8 cellular contexts compared by ENCODE assay signal in genomic region chr14:58239259-58240210, GRCh38. TPM values are rescaled to one million over a fixed set of nuclear protein-coding genes. Genes with fewer than 3 reads are reported as not detected.
A peak's percentile ranks its signal among the peaks of the same experiment; 100 is the strongest.
DNase-seq lines count a peak whose midpoint lies in the region; ATAC-seq and TF ChIP-seq lines count a peak whose summit lies in the region.

No MANE protein-coding gene starts in this region.

- TF ChIP-seq CTCF in PC-9 (conservative IDR thresholded peaks at IDR 0.05) (no peak), natural killer cell (IDR thresholded peaks at IDR 0.05) (no peak)

- no peak overlapping the region for H3K27ac Mint-ChIP-seq in natural killer cell
- H3K27ac Mint-ChIP-seq in stimulated activated naive B cell treated with anti-CD40 and anti-IgM and Interleukin-4, amounts not matched to agents 10 μg/mL and 1 μg/mL and 100 μg/mL, for 72 hours: no peak overlapping the region

- H3K36me3 Mint-ChIP-seq in natural killer cell: no peaks in the 10 kb centered on the region
- H3K36me3 Mint-ChIP-seq in stimulated activated naive B cell treated with anti-CD40 and anti-IgM and Interleukin-4, amounts not matched to agents 10 μg/mL and 1 μg/mL and 100 μg/mL, for 72 hours: peaks cover 4 to 8% of the 10 kb centered on the region in 2 donors

- DNase-seq in DMS153 treated with DMSO at 0.1 percent for 48 hours (lab: John Stamatoyannopoulos, UW; ENCODE audit: unreplicated experiment) (peak; percentile 45), HUDEP-2 (lab: John Stamatoyannopoulos, UW; ENCODE audit: unreplicated experiment in 76 of 76) (peak in 68 of 76 experiments; percentile 2 to 83 (median 58)), PC-9 (peak; percentile 57 to 67), activated T-helper 1 cell treated with Interleukin-2 at 50 U/mL for 16 hours (ENCODE audit: low read depth) (peak; percentile 64), fibroblast of peridontal ligament (ENCODE audit: extremely low read depth) (peak; percentile 78), natural killer cell (peak; percentile 79)
- peak; percentile 60 for DNase-seq in stimulated activated naive B cell treated with anti-CD40 and anti-IgM and Interleukin-4, amounts not matched to agents 10 μg/mL and 1 μg/mL and 100 μg/mL, for 72 hours

- H3K36me3 ChIP-seq in PC-9 (ENCODE audit: low read depth): no peaks in the 10 kb centered on the region

- peaks cover 5% of the 10 kb centered on the region for H3F3A ChIP-seq in PC-9 (ENCODE audit: insufficient read depth, low read depth)

- H3K4me1 Mint-ChIP-seq in natural killer cell: peaks cover 7 to 11% of the 10 kb centered on the region in 2 donors
- peaks cover 6% of the 10 kb centered on the region in 2 donors for H3K4me1 Mint-ChIP-seq in stimulated activated naive B cell treated with anti-CD40 and anti-IgM and Interleukin-4, amounts not matched to agents 10 μg/mL and 1 μg/mL and 100 μg/mL, for 72 hours

- no peaks in the 10 kb centered on the region for H3K9me2 ChIP-seq in PC-9 (ENCODE audit: insufficient read depth)

- no peaks in the 10 kb centered on the region for H3K9me3 ChIP-seq in PC-9 (ENCODE audit: insufficient read depth, low read depth)

- no peaks in the 10 kb centered on the region for H3K27me3 Mint-ChIP-seq in natural killer cell (ENCODE audit: low read depth in 2 of 2)
- no peaks in the 10 kb centered on the region for H3K27me3 Mint-ChIP-seq in stimulated activated naive B cell treated with anti-CD40 and anti-IgM and Interleukin-4, amounts not matched to agents 10 μg/mL and 1 μg/mL and 100 μg/mL, for 72 hours

- peak overlapping the region; percentile 82 for H2AFZ ChIP-seq in PC-9

- no peaks in the 10 kb centered on the region for H3K79me2 ChIP-seq in PC-9 (ENCODE audit: low read depth)

- peak overlapping the region; percentile 90 for H3K4me3 ChIP-seq in PC-9

- intact Hi-C loops in PC-9 (cut with micrococcal nuclease; ENCODE audit: unreplicated experiment): loop anchor here (10.0 kb wide), 1 partner anchor 135 kb away; no protein-coding TSS in a partner anchor
- intact Hi-C loops in natural killer cell (cut with micrococcal nuclease): loop anchor here (2.0 to 10.0 kb wide), 3 partner anchors 41 to 189 kb away; partner anchors contain the start of gene TOMM20L

- H3K9me3 Mint-ChIP-seq in natural killer cell: no peaks in the 10 kb centered on the region
- no peaks in the 10 kb centered on the region for H3K9me3 Mint-ChIP-seq in stimulated activated naive B cell treated with anti-CD40 and anti-IgM and Interleukin-4, amounts not matched to agents 10 μg/mL and 1 μg/mL and 100 μg/mL, for 72 hours

- no TSS peak for BruUV-seq in PC-9 (replicated peaks; lab: Mats Ljungman, UMichigan)

- POLR2A ChIA-PET in PC-9 (lab: Charles Lee; ENCODE audit: unreplicated experiment): no interaction called here

- H4K20me1 ChIP-seq in PC-9 (ENCODE audit: insufficient read depth): no peaks in the 10 kb centered on the region

- CTCF ChIA-PET in PC-9 (lab: Charles Lee): no interaction called here

- H3K4me1 ChIP-seq in PC-9 (replicated peaks; ENCODE audit: insufficient read depth): peaks cover 17% of the 10 kb centered on the region

- H3K27ac ChIP-seq in PC-9: no peak overlapping the region

- H3K4me3 Mint-ChIP-seq in natural killer cell: no peak overlapping the region
- no peak overlapping the region for H3K4me3 Mint-ChIP-seq in stimulated activated naive B cell treated with anti-CD40 and anti-IgM and Interleukin-4, amounts not matched to agents 10 μg/mL and 1 μg/mL and 100 μg/mL, for 72 hours

- peak overlapping the region; percentile 80 for H3K4me2 ChIP-seq in PC-9

- ATAC-seq in natural killer cell (peak; percentile 30 to 44 (median 40)), HG02763 (IDR thresholded peaks at IDR 0.05; ENCODE audit: unreplicated experiment) (no peak)
- ATAC-seq in stimulated activated naive B cell treated with anti-CD40 and anti-IgM and Interleukin-4, amounts not matched to agents 10 μg/mL and 1 μg/mL and 100 μg/mL, for 72 hours (replicated peaks): peak; percentile 34 to 35

- no peaks in the 10 kb centered on the region for H3K27me3 ChIP-seq in PC-9 (ENCODE audit: insufficient read depth, low read depth)

RNA-seq across cellular contexts. Expression of gene PSMA3, which starts 5.1 kb away (rescaled TPM):
- total RNA-seq in PC-9 (2021): 202 and 277 TPM in 2 replicates
- total RNA-seq in natural killer cell: 100 to 1,000 TPM; 107 to 120 (median 115) TPM

RNA-seq across cellular contexts. Expression of gene ACTR10, which starts 39.6 kb away (rescaled TPM):
- total RNA-seq in PC-9 (2021) (30.4 and 36.3 TPM in 2 replicates), natural killer cell (10 to 100 TPM; 58.0 to 61.0 (median 60.7) TPM)

RNA-seq across cellular contexts. Expression of gene ARID4A, which starts 58.8 kb away (rescaled TPM):
- 17.0 and 22.2 TPM in 2 replicates for total RNA-seq in PC-9 (2021)
- 100 to 1,000 TPM in 1 of 3 donors, 10 to 100 TPM in 2; 89.3 to 113 (median 90.1) TPM for total RNA-seq in natural killer cell
